14 cellular contexts compared by ENCODE assay signal in genomic region chr2:216589779-216590178, GRCh38.
"Had no signal": no experiment of that assay in that cellular context is flagged by ENCODE, and none has a peak within 500 bp of the region (broad histone marks: within the 10 kb centered on the region; RNA-seq: fewer than 3 reads in every experiment).

No MANE protein-coding gene starts in this region.

- H3K9me3 ChIP-seq: left ventricle myocardium inferior, pancreas, testis had no signal

- H3K4me3 ChIP-seq: dorsolateral prefrontal cortex, heart left ventricle, left ventricle myocardium inferior, pancreas, testis had no signal

- H3K9me3 Mint-ChIP-seq: activated T-cell treated with anti-CD3 and anti-CD28 coated beads, Interleukin-2, amount 50 U/mL, for 4 hours; neural crest cell; stimulated activated naive CD8-positive, alpha-beta T cell treated with anti-CD3 and anti-CD28 coated beads, Interleukin-15, amount 100 ng/mL, for 72 hours had no signal

- H3K36me3 Mint-ChIP-seq: activated naive CD8-positive, alpha-beta T cell treated with anti-CD3 and anti-CD28 coated beads, Interleukin-2, amount 10 ng/mL, durations not matched to agents 7 days and 5 days had no signal

- H3K4me3 Mint-ChIP-seq: activated naive CD8-positive, alpha-beta T cell treated with anti-CD3 and anti-CD28 coated beads, Interleukin-2, amount 10 ng/mL, durations not matched to agents 7 days and 5 days; activated T-cell treated with anti-CD3 and anti-CD28 coated beads, Interleukin-2, amount 50 U/mL, for 4 hours; neural crest cell; stimulated activated naive CD8-positive, alpha-beta T cell treated with anti-CD3 and anti-CD28 coated beads, Interleukin-15, amount 100 ng/mL, for 72 hours had no signal

- H3K4me1 Mint-ChIP-seq: activated naive CD8-positive, alpha-beta T cell treated with anti-CD3 and anti-CD28 coated beads, Interleukin-2, amount 10 ng/mL, durations not matched to agents 7 days and 5 days; stimulated activated naive CD8-positive, alpha-beta T cell treated with anti-CD3 and anti-CD28 coated beads, Interleukin-15, amount 100 ng/mL, for 72 hours had no signal

- DNase-seq: activated gamma-delta T cell; activated naive CD8-positive, alpha-beta T cell treated with anti-CD3 and anti-CD28 coated beads, Interleukin-2, amount 10 ng/mL, durations not matched to agents 7 days and 5 days; activated T-cell treated with anti-CD3 and anti-CD28 coated beads, Interleukin-2, amount 50 U/mL, for 4 hours; dorsolateral prefrontal cortex; foreskin melanocyte; heart left ventricle; left ventricle myocardium inferior; mesendoderm; pancreas; stimulated activated CD4-positive, alpha-beta T cell treated with anti-CD3 and anti-CD28 coated beads, Interleukin-4, amount 100 ng/mL, for 4 hours; stimulated activated naive CD8-positive, alpha-beta T cell treated with anti-CD3 and anti-CD28 coated beads, Interleukin-15, amount 100 ng/mL, for 72 hours; testis had no signal

- H3K27me3 ChIP-seq: dorsolateral prefrontal cortex, heart left ventricle, pancreas, testis had no signal

- ATAC-seq: activated T-cell treated with anti-CD3 and anti-CD28 coated beads, Interleukin-2, amount 50 U/mL, for 4 hours; esophagus mucosa; heart left ventricle; stimulated activated naive CD8-positive, alpha-beta T cell treated with anti-CD3 and anti-CD28 coated beads, Interleukin-15, amount 100 ng/mL, for 72 hours had no signal

- H3K36me3 ChIP-seq: heart left ventricle, left ventricle myocardium inferior, pancreas had no signal

- H3K27ac Mint-ChIP-seq: activated naive CD8-positive, alpha-beta T cell treated with anti-CD3 and anti-CD28 coated beads, Interleukin-2, amount 10 ng/mL, durations not matched to agents 7 days and 5 days; stimulated activated naive CD8-positive, alpha-beta T cell treated with anti-CD3 and anti-CD28 coated beads, Interleukin-15, amount 100 ng/mL, for 72 hours had no signal

- H3K27ac ChIP-seq: pancreas, testis had no signal
